Comparison of ENCODE assay signal across 1 cellular context in the genomic region with DNA sequence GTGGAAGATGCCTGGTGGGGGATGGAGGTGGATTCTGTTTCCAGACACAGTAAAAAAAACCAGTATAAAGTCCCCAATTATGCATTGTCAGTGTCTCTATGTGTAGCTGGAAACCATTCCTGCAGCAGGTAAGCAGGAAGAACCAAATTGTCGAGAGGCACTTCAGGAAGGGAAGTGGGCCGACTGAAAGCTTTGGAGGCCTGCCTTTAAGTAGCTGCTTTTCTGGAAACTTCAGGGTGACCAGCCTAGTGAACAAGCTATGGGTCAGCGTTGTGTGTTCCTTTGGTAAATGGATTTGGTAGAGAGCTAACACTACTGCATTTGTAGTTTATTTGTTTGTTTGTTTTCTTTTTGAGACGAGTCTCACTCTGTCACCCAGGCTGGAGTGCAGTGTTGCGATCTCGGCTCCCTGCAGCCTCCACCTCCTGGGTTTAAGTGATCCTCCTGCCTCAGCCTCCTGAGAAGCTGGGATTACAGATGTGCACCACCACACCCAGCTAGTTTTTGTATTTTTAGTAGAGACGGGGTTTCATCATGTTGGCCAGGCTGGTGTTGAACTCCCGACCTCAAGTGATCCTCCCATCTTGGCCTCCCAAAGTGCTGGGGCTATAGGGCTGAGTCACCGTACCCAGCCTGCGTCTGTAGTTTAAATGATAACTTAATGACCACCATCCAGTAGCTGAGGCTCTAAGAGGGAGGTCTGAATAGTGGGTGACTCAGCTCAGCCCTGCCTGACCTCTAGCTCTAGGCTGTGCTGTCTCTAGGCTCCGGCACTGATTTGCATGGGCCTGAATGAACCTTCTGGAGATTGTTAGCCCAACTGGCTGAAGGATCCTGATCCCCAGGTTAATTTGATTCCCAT.
A peak's percentile ranks its signal among the peaks of the same experiment; 100 is the strongest.
TF ChIP-seq lines count a peak whose summit lies in the region.

No MANE protein-coding gene starts in this region.

TF ChIP-seq in K562, 482 proteins besides CTCF, POLR2A, EP300 and RAD21 (continued from another document and continues in another):
- TF ChIP-seq ZNF3 (CRISPR knock-in tag; IDR thresholded peaks at IDR 0.05) (0 out of 2 replicates have a peak, but pooled peaks have one; percentile 16), CBFA2T2 (conservative IDR thresholded peaks at IDR 0.05) (peak; percentile 82), JUND (IDR thresholded peaks at IDR 0.05; ENCODE audit: borderline replicate concordance, low read depth, low read length) (peak; percentile 95), JUND (tag; IDR thresholded peaks at IDR 0.05; ENCODE audit: borderline replicate concordance, low read depth, low read length) (peak; percentile 95; the same call in 2 of the 3 replicates), SMARCA5 (IDR thresholded peaks at IDR 0.05) (peak; percentile 97), NFRKB (IDR thresholded peaks at IDR 0.05; ENCODE audit: low read depth) (peak; percentile 45; the same call in 1 of the 2 replicates), CEBPG (CRISPR knock-in tag; IDR thresholded peaks at IDR 0.05) (peak; percentile 59; the same call in 1 of the 2 replicates), CEBPG (tag; conservative IDR thresholded peaks at IDR 0.05 in 1 of 2, IDR thresholded peaks at IDR 0.05 in 1 of 2) (peak; percentile 61 to 89), PRMT5 (CRISPR knock-in tag; IDR thresholded peaks at IDR 0.05) (no peak), ADNP (tag; IDR thresholded peaks at IDR 0.05) (peak; percentile 98), PHF20 (IDR thresholded peaks at IDR 0.05; ENCODE audit: partially characterized antibody) (peak; percentile 35), KLF16 (IDR thresholded peaks at IDR 0.05) (peak; percentile 42; the same call in 1 of the 2 replicates), EP400 (IDR thresholded peaks at IDR 0.05) (peak; percentile 61; the same call in 1 of the 2 replicates), JUN (IDR thresholded peaks at IDR 0.05; ENCODE audit: borderline replicate concordance, low read depth, low read length) (peak; percentile 92), JUN (CRISPR knock-in tag; IDR thresholded peaks at IDR 0.05; ENCODE audit: borderline replicate concordance) (no peak), BRD9 (IDR thresholded peaks at IDR 0.05; ENCODE audit: low read depth, partially characterized antibody) (peak; percentile 44), FOXK1 (CRISPR knock-in tag; IDR thresholded peaks at IDR 0.05; ENCODE audit: borderline replicate concordance) (no peak), MYBL2 (IDR thresholded peaks at IDR 0.05; ENCODE audit: low read depth) (peak; percentile 85), MYBL2 (CRISPR knock-in tag; IDR thresholded peaks at IDR 0.05; ENCODE audit: borderline replicate concordance) (no peak), HLTF (IDR thresholded peaks at IDR 0.05) (0 out of 2 replicates have a peak, but pooled peaks have one; percentile 5), PHF21A (IDR thresholded peaks at IDR 0.05; ENCODE audit: borderline replicate concordance, low read depth) (peak; percentile 96), PHB (CRISPR knock-in tag; IDR thresholded peaks at IDR 0.05) (no peak), MAFK (IDR thresholded peaks at IDR 0.05; ENCODE audit: low read length) (peak; percentile 71), TRIM24 (IDR thresholded peaks at IDR 0.05) (peak; percentile 52 to 80; a peak in 3 of 4 replicates), LCOR (CRISPR knock-in tag; IDR thresholded peaks at IDR 0.05) (peak; percentile 42; the same call in 1 of the 2 replicates), CTBP1 (IDR thresholded peaks at IDR 0.05; ENCODE audit: borderline replicate concordance) (peak; percentile 82), EHMT2 (IDR thresholded peaks at IDR 0.05) (peak; percentile 33; the same call in 1 of the 2 replicates), TOE1 (IDR thresholded peaks at IDR 0.05; ENCODE audit: borderline replicate concordance) (peak; percentile 79), TOE1 (CRISPR knock-in tag; IDR thresholded peaks at IDR 0.05; ENCODE audit: borderline replicate concordance, low read depth) (no peak), FOS (IDR thresholded peaks at IDR 0.05; ENCODE audit: extremely low read depth, insufficient read length) (peak; percentile 49), MTF1 (CRISPR knock-in tag; IDR thresholded peaks at IDR 0.05; ENCODE audit: borderline replicate concordance) (no peak), ARID1B (IDR thresholded peaks at IDR 0.05) (peak; percentile 93), GATAD2A (IDR thresholded peaks at IDR 0.05) (0 out of 2 replicates have a peak, but pooled peaks have one; percentile 9), TBL1XR1 (IDR thresholded peaks at IDR 0.05; ENCODE audit: low read length in 2 of 2) (peak in 1 of 2 experiments; percentile 41; a peak in 1 of 4 replicates), NCOA1 (IDR thresholded peaks at IDR 0.05; ENCODE audit: low read depth) (peak; percentile 82; the same call in 1 of the 2 replicates), NFIC (IDR thresholded peaks at IDR 0.05) (peak; percentile 42; the same call in 1 of the 2 replicates), ETV1 (tag; conservative IDR thresholded peaks at IDR 0.05; ENCODE audit: low read depth) (no peak), ZNF175 (CRISPR knock-in tag; IDR thresholded peaks at IDR 0.05; ENCODE audit: low read depth) (0 out of 2 replicates have a peak, but pooled peaks have one; percentile 52), HDAC2 (IDR thresholded peaks at IDR 0.05) (peak; percentile 96), MAFF (IDR thresholded peaks at IDR 0.05; ENCODE audit: low read length) (peak; percentile 76), ZNF23 (CRISPR knock-in tag; IDR thresholded peaks at IDR 0.05) (no peak), ESRRA (IDR thresholded peaks at IDR 0.05; ENCODE audit: borderline replicate concordance, low read depth) (0 out of 2 replicates have a peak, but pooled peaks have one; percentile 62), ZNF24 (IDR thresholded peaks at IDR 0.05) (peak; percentile 55; the same call in 1 of the 2 replicates), CC2D1A (IDR thresholded peaks at IDR 0.05) (peak; percentile 89), MTA1 (IDR thresholded peaks at IDR 0.05; ENCODE audit: borderline replicate concordance) (0 out of 2 replicates have a peak, but pooled peaks have one; percentile 46), KLF1 (tag; IDR thresholded peaks at IDR 0.05) (0 out of 2 replicates have a peak, but pooled peaks have one; percentile 26), ZNF584 (CRISPR knock-in tag; IDR thresholded peaks at IDR 0.05; ENCODE audit: low read depth) (0 out of 2 replicates have a peak, but pooled peaks have one; percentile 49)
- TF ChIP-seq, protein P1, sequence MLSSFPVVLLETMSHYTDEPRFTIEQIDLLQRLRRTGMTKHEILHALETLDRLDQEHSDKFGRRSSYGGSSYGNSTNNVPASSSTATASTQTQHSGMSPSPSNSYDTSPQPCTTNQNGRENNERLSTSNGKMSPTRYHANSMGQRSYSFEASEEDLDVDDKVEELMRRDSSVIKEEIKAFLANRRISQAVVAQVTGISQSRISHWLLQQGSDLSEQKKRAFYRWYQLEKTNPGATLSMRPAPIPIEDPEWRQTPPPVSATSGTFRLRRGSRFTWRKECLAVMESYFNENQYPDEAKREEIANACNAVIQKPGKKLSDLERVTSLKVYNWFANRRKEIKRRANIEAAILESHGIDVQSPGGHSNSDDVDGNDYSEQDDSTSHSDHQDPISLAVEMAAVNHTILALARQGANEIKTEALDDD (IDR thresholded peaks at IDR 0.05) = peak; percentile 79
- TF ChIP-seq, protein P2, sequence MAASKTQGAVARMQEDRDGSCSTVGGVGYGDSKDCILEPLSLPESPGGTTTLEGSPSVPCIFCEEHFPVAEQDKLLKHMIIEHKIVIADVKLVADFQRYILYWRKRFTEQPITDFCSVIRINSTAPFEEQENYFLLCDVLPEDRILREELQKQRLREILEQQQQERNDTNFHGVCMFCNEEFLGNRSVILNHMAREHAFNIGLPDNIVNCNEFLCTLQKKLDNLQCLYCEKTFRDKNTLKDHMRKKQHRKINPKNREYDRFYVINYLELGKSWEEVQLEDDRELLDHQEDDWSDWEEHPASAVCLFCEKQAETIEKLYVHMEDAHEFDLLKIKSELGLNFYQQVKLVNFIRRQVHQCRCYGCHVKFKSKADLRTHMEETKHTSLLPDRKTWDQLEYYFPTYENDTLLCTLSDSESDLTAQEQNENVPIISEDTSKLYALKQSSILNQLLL (CRISPR knock-in tag; IDR thresholded peaks at IDR 0.05; ENCODE audit: borderline replicate concordance) = no peak
- TF ChIP-seq, protein P3, sequence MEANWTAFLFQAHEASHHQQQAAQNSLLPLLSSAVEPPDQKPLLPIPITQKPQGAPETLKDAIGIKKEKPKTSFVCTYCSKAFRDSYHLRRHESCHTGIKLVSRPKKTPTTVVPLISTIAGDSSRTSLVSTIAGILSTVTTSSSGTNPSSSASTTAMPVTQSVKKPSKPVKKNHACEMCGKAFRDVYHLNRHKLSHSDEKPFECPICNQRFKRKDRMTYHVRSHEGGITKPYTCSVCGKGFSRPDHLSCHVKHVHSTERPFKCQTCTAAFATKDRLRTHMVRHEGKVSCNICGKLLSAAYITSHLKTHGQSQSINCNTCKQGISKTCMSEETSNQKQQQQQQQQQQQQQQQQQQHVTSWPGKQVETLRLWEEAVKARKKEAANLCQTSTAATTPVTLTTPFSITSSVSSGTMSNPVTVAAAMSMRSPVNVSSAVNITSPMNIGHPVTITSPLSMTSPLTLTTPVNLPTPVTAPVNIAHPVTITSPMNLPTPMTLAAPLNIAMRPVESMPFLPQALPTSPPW (CRISPR knock-in tag; IDR thresholded peaks at IDR 0.05) = peak; percentile 42; the same call in 1 of the 2 replicates
- TF ChIP-seq, protein P4, sequence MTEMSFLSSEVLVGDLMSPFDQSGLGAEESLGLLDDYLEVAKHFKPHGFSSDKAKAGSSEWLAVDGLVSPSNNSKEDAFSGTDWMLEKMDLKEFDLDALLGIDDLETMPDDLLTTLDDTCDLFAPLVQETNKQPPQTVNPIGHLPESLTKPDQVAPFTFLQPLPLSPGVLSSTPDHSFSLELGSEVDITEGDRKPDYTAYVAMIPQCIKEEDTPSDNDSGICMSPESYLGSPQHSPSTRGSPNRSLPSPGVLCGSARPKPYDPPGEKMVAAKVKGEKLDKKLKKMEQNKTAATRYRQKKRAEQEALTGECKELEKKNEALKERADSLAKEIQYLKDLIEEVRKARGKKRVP (CRISPR knock-in tag; IDR thresholded peaks at IDR 0.05) = peak; percentile 72
- TF ChIP-seq, protein P5, sequence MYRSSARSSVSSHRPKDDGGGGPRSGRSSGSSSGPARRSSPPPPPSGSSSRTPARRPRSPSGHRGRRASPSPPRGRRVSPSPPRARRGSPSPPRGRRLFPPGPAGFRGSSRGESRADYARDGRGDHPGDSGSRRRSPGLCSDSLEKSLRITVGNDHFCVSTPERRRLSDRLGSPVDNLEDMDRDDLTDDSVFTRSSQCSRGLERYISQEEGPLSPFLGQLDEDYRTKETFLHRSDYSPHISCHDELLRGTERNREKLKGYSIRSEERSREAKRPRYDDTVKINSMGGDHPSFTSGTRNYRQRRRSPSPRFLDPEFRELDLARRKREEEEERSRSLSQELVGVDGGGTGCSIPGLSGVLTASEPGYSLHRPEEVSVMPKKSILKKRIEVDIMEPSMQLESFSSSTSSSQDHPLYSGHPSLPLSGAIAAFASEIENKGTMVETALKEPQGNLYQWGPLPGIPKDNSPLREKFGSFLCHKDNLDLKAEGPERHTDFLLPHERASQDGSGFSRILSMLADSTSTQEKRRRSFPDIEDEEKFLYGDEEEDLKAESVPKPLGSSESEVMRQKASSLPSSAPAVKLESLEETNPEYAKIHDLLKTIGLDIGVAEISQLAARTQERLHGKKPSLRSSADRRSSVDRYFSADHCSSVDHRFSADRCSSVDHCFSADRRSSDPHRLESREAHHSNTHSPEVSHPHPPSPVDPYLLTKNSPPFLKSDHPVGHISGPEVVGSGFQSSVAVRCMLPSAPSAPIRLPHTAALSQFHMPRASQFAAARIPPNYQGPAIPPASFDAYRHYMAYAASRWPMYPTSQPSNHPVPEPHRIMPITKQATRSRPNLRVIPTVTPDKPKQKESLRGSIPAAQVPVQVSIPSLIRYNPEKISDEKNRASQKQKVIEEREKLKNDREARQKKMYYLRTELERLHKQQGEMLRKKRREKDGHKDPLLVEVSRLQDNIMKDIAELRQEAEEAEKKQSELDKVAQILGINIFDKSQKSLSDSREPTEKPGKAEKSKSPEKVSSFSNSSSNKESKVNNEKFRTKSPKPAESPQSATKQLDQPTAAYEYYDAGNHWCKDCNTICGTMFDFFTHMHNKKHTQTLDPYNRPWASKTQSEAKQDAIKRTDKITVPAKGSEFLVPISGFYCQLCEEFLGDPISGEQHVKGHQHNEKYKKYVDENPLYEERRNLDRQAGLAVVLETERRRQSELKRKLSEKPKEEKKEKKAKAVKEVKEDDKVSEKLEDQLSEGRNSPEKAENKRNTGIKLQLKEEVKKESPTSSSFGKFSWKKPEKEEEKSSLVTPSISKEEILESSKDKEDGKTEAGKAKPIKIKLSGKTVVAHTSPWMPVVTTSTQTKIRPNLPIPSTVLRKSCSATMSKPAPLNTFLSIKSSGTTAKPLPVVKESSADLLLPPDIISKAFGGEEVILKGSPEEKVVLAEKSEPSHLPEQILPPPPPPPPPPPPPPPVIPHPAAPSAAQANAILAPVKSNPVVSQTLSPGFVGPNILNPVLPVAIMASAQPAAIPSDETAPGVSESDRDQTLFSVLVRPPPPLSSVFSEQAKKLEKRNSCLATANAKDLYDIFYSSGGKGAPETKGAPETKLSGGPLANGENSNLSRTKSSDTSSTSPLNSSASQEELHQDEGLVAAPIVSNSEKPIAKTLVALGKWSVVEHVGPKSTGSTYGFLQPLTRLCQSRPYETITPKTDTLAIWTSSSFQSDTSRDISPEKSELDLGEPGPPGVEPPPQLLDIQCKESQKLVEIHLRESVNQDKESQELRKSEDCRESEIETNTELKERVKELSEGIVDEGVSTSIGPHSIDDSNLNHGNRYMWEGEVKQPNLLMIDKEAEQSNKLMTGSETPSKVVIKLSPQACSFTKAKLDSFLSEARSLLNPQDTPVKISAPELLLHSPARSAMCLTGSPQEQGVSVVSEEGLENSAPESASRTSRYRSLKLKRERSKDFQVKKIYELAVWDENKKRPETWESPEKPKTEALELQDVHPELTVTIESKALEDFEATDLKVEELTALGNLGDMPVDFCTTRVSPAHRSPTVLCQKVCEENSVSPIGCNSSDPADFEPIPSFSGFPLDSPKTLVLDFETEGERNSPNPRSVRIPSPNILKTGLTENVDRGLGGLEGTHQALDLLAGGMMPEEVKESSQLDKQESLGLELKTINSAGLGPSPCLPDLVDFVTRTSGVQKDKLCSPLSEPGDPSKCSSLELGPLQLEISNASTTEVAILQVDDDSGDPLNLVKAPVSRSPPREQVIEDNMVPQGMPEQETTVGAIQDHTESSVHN (IDR thresholded peaks at IDR 0.05; ENCODE audit: borderline replicate concordance in 1 of 2, low read depth in 1 of 2) = peak in 1 of 2 experiments; percentile 44; a peak in 1 of 4 replicates
- TF ChIP-seq, protein P6, sequence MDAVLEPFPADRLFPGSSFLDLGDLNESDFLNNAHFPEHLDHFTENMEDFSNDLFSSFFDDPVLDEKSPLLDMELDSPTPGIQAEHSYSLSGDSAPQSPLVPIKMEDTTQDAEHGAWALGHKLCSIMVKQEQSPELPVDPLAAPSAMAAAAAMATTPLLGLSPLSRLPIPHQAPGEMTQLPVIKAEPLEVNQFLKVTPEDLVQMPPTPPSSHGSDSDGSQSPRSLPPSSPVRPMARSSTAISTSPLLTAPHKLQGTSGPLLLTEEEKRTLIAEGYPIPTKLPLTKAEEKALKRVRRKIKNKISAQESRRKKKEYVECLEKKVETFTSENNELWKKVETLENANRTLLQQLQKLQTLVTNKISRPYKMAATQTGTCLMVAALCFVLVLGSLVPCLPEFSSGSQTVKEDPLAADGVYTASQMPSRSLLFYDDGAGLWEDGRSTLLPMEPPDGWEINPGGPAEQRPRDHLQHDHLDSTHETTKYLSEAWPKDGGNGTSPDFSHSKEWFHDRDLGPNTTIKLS (IDR thresholded peaks at IDR 0.05; ENCODE audit: borderline replicate concordance, low read depth) = peak; percentile 20; the same call in 1 of the 2 replicates
